In genomic region chr12:10709808-10710207, GRCh38 we compare ENCODE assay signal across 25 cellular contexts. TPM values are rescaled to one million over a fixed set of nuclear protein-coding genes. Genes with fewer than 3 reads are reported as not detected.
"Had no signal": no experiment of that assay in that cellular context is flagged by ENCODE, and none has a peak within 500 bp of the region (broad histone marks: within the 10 kb centered on the region; RNA-seq: fewer than 3 reads in every experiment).

No MANE protein-coding gene starts in this region.

- H3K27ac Mint-ChIP-seq: activated CD4-positive, alpha-beta memory T cell treated with anti-CD3 and anti-CD28 coated beads, Interleukin-2, amount 10 ng/mL, durations not matched to agents 7 days and 5 days; activated CD4-positive, alpha-beta T cell treated with anti-CD3 and anti-CD28 coated beads, Interleukin-2, amount 10 ng/mL, durations not matched to agents 7 days and 5 days; activated naive CD4-positive, alpha-beta T cell treated with anti-CD3 and anti-CD28 coated beads, Interleukin-2, amount 50 U/mL, for 24 hours; activated T-helper 2 cell treated with anti-CD3 and anti-CD28 coated beads, Interferon-gamma antibody, Interleukin-2, Interleukin-4, amounts not matched to agents 10 μg/mL and 5 μg/mL and 100 μg/mL, durations not matched to agents 14 hours and 24 hours and 36 hours; immature natural killer cell; progenitor cell of endocrine pancreas; T-helper 17 cell had no signal

- H3K27me3 Mint-ChIP-seq: activated CD4-positive, alpha-beta T cell treated with anti-CD3 and anti-CD28 coated beads, Interleukin-2, amount 10 ng/mL, durations not matched to agents 7 days and 5 days; progenitor cell of endocrine pancreas had no signal

- H3K9me3 Mint-ChIP-seq: activated CD4-positive, alpha-beta memory T cell treated with anti-CD3 and anti-CD28 coated beads, Interleukin-2, amount 10 ng/mL, durations not matched to agents 7 days and 5 days; activated CD4-positive, alpha-beta T cell treated with anti-CD3 and anti-CD28 coated beads, Interleukin-2, amount 10 ng/mL, durations not matched to agents 7 days and 5 days; activated naive CD4-positive, alpha-beta T cell treated with anti-CD3 and anti-CD28 coated beads, Interleukin-2, amount 50 U/mL, for 24 hours; activated T-helper 2 cell treated with anti-CD3 and anti-CD28 coated beads, Interferon-gamma antibody, Interleukin-2, Interleukin-4, amounts not matched to agents 10 μg/mL and 5 μg/mL and 100 μg/mL, durations not matched to agents 14 hours and 24 hours and 36 hours; immature natural killer cell had no signal

- H3K4me3 ChIP-seq: coronary artery, dorsolateral prefrontal cortex, gastroesophageal sphincter, lower lobe of right lung, ovary, tibial nerve had no signal

- H3K36me3 ChIP-seq: ovary had no signal

- H3K4me1 ChIP-seq: lower lobe of right lung had no signal

- H3K9me3 ChIP-seq: gastroesophageal sphincter, lower lobe of right lung, ovary, tibial nerve had no signal

- H3K27me3 ChIP-seq: dorsolateral prefrontal cortex, gastroesophageal sphincter, ovary, tibial nerve had no signal

- H3K27ac ChIP-seq: coronary artery, dorsolateral prefrontal cortex, gastroesophageal sphincter, lower lobe of right lung, ovary, tibial nerve had no signal

- H3K4me1 Mint-ChIP-seq: activated CD4-positive, alpha-beta memory T cell treated with anti-CD3 and anti-CD28 coated beads, Interleukin-2, amount 10 ng/mL, durations not matched to agents 7 days and 5 days; activated CD4-positive, alpha-beta T cell treated with anti-CD3 and anti-CD28 coated beads, Interleukin-2, amount 10 ng/mL, durations not matched to agents 7 days and 5 days; activated naive CD4-positive, alpha-beta T cell treated with anti-CD3 and anti-CD28 coated beads, Interleukin-2, amount 50 U/mL, for 24 hours; immature natural killer cell; T-helper 17 cell had no signal

- FAIRE-seq: bronchial epithelial cell, kidney had no signal

- DNase-seq: activated CD4-positive, alpha-beta memory T cell treated with anti-CD3 and anti-CD28 coated beads, Interleukin-2, amount 10 ng/mL, durations not matched to agents 7 days and 5 days; activated CD4-positive, alpha-beta T cell treated with anti-CD3 and anti-CD28 coated beads for 1 hour; activated CD4-positive, alpha-beta T cell treated with anti-CD3 and anti-CD28 coated beads, Interleukin-2, amount 10 ng/mL, durations not matched to agents 7 days and 5 days; activated T-cell treated with anti-CD3 and anti-CD28 coated beads, Interleukin-2, amount 50 U/mL, for 48 hours; anterior cingulate cortex; dorsolateral prefrontal cortex; effector memory CD4-positive, alpha-beta T cell; erythroblast; hypothalamus; immature natural killer cell; kidney; lower lobe of right lung; mesenchymal stem cell; ovary; retina; stimulated activated CD4-positive, alpha-beta T cell treated with anti-CD3 and anti-CD28 coated beads, Interleukin-2, amount 100 ng/mL, for 48 hours; stimulated activated naive CD4-positive, alpha-beta T cell treated with Interleukin-2 at 50 U/mL for 16 hours; T-helper 17 cell had no signal

- H3K4me3 Mint-ChIP-seq: activated CD4-positive, alpha-beta memory T cell treated with anti-CD3 and anti-CD28 coated beads, Interleukin-2, amount 10 ng/mL, durations not matched to agents 7 days and 5 days; activated CD4-positive, alpha-beta T cell treated with anti-CD3 and anti-CD28 coated beads, Interleukin-2, amount 10 ng/mL, durations not matched to agents 7 days and 5 days; activated naive CD4-positive, alpha-beta T cell treated with anti-CD3 and anti-CD28 coated beads, Interleukin-2, amount 50 U/mL, for 24 hours; immature natural killer cell; T-helper 17 cell had no signal

- H3K36me3 Mint-ChIP-seq: immature natural killer cell had no signal

- ATAC-seq: gastroesophageal sphincter, lower lobe of right lung, T-helper 17 cell had no signal

RNA-seq across cellular contexts. Expression of gene STYK1, which starts 36.0 kb away (rescaled TPM):
- total RNA-seq: activated T-helper 2 cell treated with anti-CD3 and anti-CD28 coated beads, Interferon-gamma antibody, Interleukin-2, Interleukin-4, amounts not matched to agents 10 μg/mL and 5 μg/mL and 100 μg/mL, durations not matched to agents 14 hours and 24 hours and 36 hours; T-helper 17 cell had no signal
